17 cellular contexts compared by ENCODE assay signal in genomic region chr16:77920984-77921383, GRCh38.
A peak's percentile ranks its signal among the peaks of the same experiment; 100 is the strongest.
DNase-seq lines count a peak whose midpoint lies in the region; ATAC-seq and TF ChIP-seq lines count a peak whose summit lies in the region.
"Had no signal": no experiment of that assay in that cellular context is flagged by ENCODE, and none has a peak within 500 bp of the region (broad histone marks: within the 10 kb centered on the region; RNA-seq: fewer than 3 reads in every experiment).

No MANE protein-coding gene starts in this region.

- H3K4me2 ChIP-seq in neural cell (ENCODE audit: low read length), result no peak overlapping the region
- H3K4me2 ChIP-seq: A549; BLaER1 treated with 17β-estradiol and CSF1 and Interleukin-3, amounts not matched to agents 10 nM and 100 nM had no signal

- no peaks in the 10 kb centered on the region for H3K9me3 ChIP-seq in left ventricle myocardium inferior (replicated peaks)
- H3K9me3 ChIP-seq in ascending aorta, result no peaks in the 10 kb centered on the region
- no peaks in the 10 kb centered on the region for H3K9me3 ChIP-seq in neural cell (ENCODE audit: low read length)
- H3K9me3 ChIP-seq: A549; BLaER1 treated with 17β-estradiol and CSF1 and Interleukin-3, amounts not matched to agents 10 nM and 100 nM; Caco-2 had no signal

- H3K27me3 ChIP-seq in left ventricle myocardium inferior (ENCODE audit: low read depth), result no peaks in the 10 kb centered on the region
- H3K27me3 ChIP-seq in ascending aorta, result no peaks in the 10 kb centered on the region
- no peaks in the 10 kb centered on the region for H3K27me3 ChIP-seq in neural cell (ENCODE audit: insufficient read depth, low read depth, low read length)
- H3K27me3 ChIP-seq: BLaER1 treated with 17β-estradiol and CSF1 and Interleukin-3, amounts not matched to agents 10 nM and 100 nM had no signal

- no peaks in the 10 kb centered on the region for H4K20me1 ChIP-seq in neural cell (ENCODE audit: insufficient read depth)
- H4K20me1 ChIP-seq: BLaER1 treated with 17β-estradiol and CSF1 and Interleukin-3, amounts not matched to agents 10 nM and 100 nM had no signal

- H2AFZ ChIP-seq in neural cell (ENCODE audit: low read depth, low read length), result no peak overlapping the region

- H3K9me2 ChIP-seq in neural cell (ENCODE audit: insufficient read depth, low read length), result no peaks in the 10 kb centered on the region

- no peak overlapping the region for H3K9ac ChIP-seq in neural cell (ENCODE audit: low read length)
- H3K9ac ChIP-seq: BLaER1 treated with 17β-estradiol and CSF1 and Interleukin-3, amounts not matched to agents 10 nM and 100 nM had no signal

- no peak for TF ChIP-seq EP300 in neural cell (conservative IDR thresholded peaks at IDR 0.05; ENCODE audit: poor library complexity, severe bottlenecking)

- H3K36me3 ChIP-seq in left ventricle myocardium inferior (no peaks in the 10 kb centered on the region), ascending aorta (no peaks in the 10 kb centered on the region), neural cell (ENCODE audit: insufficient read depth, low read length) (no peaks in the 10 kb centered on the region)
- H3K36me3 ChIP-seq: BLaER1 treated with 17β-estradiol and CSF1 and Interleukin-3, amounts not matched to agents 10 nM and 100 nM had no signal

- peak; percentile 54 for ATAC-seq in Right ventricle myocardium superior (ENCODE audit: poor library complexity)
- no peak for ATAC-seq in HG02885 (IDR thresholded peaks at IDR 0.05; ENCODE audit: poor library complexity, unreplicated experiment)
- ATAC-seq: A549; CD8-positive, alpha-beta T cell had no signal

- H3K27ac ChIP-seq in left ventricle myocardium inferior (replicated peaks) (no peak overlapping the region), ascending aorta (peak overlapping the region; percentile 44 to 72), neural cell (ENCODE audit: low read length) (peak overlapping the region; percentile 88)
- H3K27ac ChIP-seq: 22Rv1; A549; BLaER1 treated with 17β-estradiol and CSF1 and Interleukin-3, amounts not matched to agents 10 nM and 100 nM; C4-2B had no signal

- no peak for TF ChIP-seq RAD21 in neural cell (conservative IDR thresholded peaks at IDR 0.05)

- no peak for TF ChIP-seq CTCF in left ventricle myocardium inferior (IDR thresholded peaks at IDR 0.05; ENCODE audit: borderline replicate concordance)
- no peak for TF ChIP-seq CTCF in ascending aorta (IDR thresholded peaks at IDR 0.05)
- no peak for TF ChIP-seq CTCF in neural cell (IDR thresholded peaks at IDR 0.05; ENCODE audit: poor library complexity, severe bottlenecking)

- no peaks in the 10 kb centered on the region for H3F3A ChIP-seq in neural cell (ENCODE audit: insufficient read depth, low read length, poor library complexity, severe bottlenecking)

- no peaks in the 10 kb centered on the region for H3K79me2 ChIP-seq in neural cell (replicated peaks; ENCODE audit: insufficient read depth, low read length)

- intact Hi-C loops in Right ventricle myocardium superior (cut with DNase I) (no loop called here), left ventricle myocardium inferior (cut with micrococcal nuclease) (no loop called here), ascending aorta (cut with DNase I) (no loop called here)

- no peak overlapping the region for H3K4me3 ChIP-seq in left ventricle myocardium inferior
- H3K4me3 ChIP-seq in ascending aorta, result no peak overlapping the region
- H3K4me3 ChIP-seq in neural cell (ENCODE audit: low read length), result no peak overlapping the region
- H3K4me3 ChIP-seq: A549; BLaER1 treated with 17β-estradiol and CSF1 and Interleukin-3, amounts not matched to agents 10 nM and 100 nM had no signal

- H3K4me1 ChIP-seq in left ventricle myocardium inferior (peaks cover 41% of the 10 kb centered on the region), ascending aorta (peaks cover 13 to 21% of the 10 kb centered on the region in 2 donors)
- H3K4me1 ChIP-seq: A549; BLaER1 treated with 17β-estradiol and CSF1 and Interleukin-3, amounts not matched to agents 10 nM and 100 nM had no signal

- DNase-seq in Right ventricle myocardium superior (no peak), left ventricle myocardium inferior (no peak), ascending aorta (ENCODE audit: low spot score in 2 of 2) (no peak), NCI-H1048 (lab: John Stamatoyannopoulos, UW) (no peak)
- DNase-seq: AML-193; Caco-2; Calu3; CD4-positive, alpha-beta T cell; CD8-positive, alpha-beta T cell; DMS79 treated with DMSO at 0.1 percent for 48 hours; GF-D8 had no signal

TF ChIP-seq in neural cell, 6 proteins besides CTCF, POLR2A, EP300 and RAD21:
- TF ChIP-seq EZH2 (IDR thresholded peaks at IDR 0.05; ENCODE audit: borderline replicate concordance, insufficient read depth, low read length, poor library complexity, severe bottlenecking) (no peak), SMC3 (conservative IDR thresholded peaks at IDR 0.05; ENCODE audit: poor library complexity) (no peak), REST (IDR thresholded peaks at IDR 0.05; ENCODE audit: borderline replicate concordance) (no peak), MXI1 (conservative IDR thresholded peaks at IDR 0.05; ENCODE audit: poor library complexity, severe bottlenecking) (no peak), POLR2AphosphoS5 (IDR thresholded peaks at IDR 0.05) (no peak), TAF1 (IDR thresholded peaks at IDR 0.05; ENCODE audit: low read depth) (no peak)
TF ChIP-seq in neural cell: peak in this region for 0.
